In genomic region chr19:8413593-8413923, GRCh38 we compare ENCODE assay signal across 8 cellular contexts. TPM values are rescaled to one million over a fixed set of nuclear protein-coding genes. Genes with fewer than 3 reads are reported as not detected.
DNase-seq lines count a peak whose midpoint lies in the region; ATAC-seq and TF ChIP-seq lines count a peak whose summit lies in the region.

No MANE protein-coding gene starts in this region.

- peak overlapping the region; percentile 86 for H3K4me3 ChIP-seq in DOHH2 (ENCODE audit: low read length)
- peak overlapping the region; percentile 86 for H3K4me3 ChIP-seq in OCI-LY7 (ENCODE audit: low read depth, low read length, poor library complexity, severe bottlenecking)
- H3K4me3 ChIP-seq in epithelial cell of esophagus (ENCODE audit: low read length): peak overlapping the region; percentile 58
- H3K4me3 ChIP-seq in parathyroid adenoma (ENCODE audit: low read depth, low read length): peak overlapping the region; percentile 73

- H3F3A ChIP-seq in DOHH2 (ENCODE audit: control insufficient read depth, insufficient read depth): no peaks in the 10 kb centered on the region

- peaks cover 3% of the 10 kb centered on the region; the same call in 1 of the 2 replicates for H3K27me3 ChIP-seq in DOHH2 (ENCODE audit: control insufficient read depth, low read length)
- no peaks in the 10 kb centered on the region for H3K27me3 ChIP-seq in parathyroid adenoma (ENCODE audit: control insufficient read depth, insufficient read depth, low read length)

- TF ChIP-seq CTCF in DOHH2 (IDR thresholded peaks at IDR 0.05; ENCODE audit: low read depth, low read length, poor library complexity, severe bottlenecking): no peak
- TF ChIP-seq CTCF in OCI-LY7 (conservative IDR thresholded peaks at IDR 0.05; ENCODE audit: low read length): no peak
- no peak for TF ChIP-seq CTCF in epithelial cell of esophagus (IDR thresholded peaks at IDR 0.05; ENCODE audit: insufficient read depth, low read depth, low read length, missing control alignments)
- no peak for TF ChIP-seq CTCF in parathyroid adenoma (IDR thresholded peaks at IDR 0.05)

- H3K9me3 ChIP-seq in DOHH2 (ENCODE audit: control insufficient read depth, insufficient read depth, low read length) (no peaks in the 10 kb centered on the region), OCI-LY7 (ENCODE audit: low read length) (no peaks in the 10 kb centered on the region), parathyroid adenoma (ENCODE audit: control insufficient read depth, low read length) (no peaks in the 10 kb centered on the region)

- no peaks in the 10 kb centered on the region for H3K36me3 ChIP-seq in DOHH2 (ENCODE audit: control insufficient read depth, low read length)
- no peaks in the 10 kb centered on the region for H3K36me3 ChIP-seq in OCI-LY7 (ENCODE audit: insufficient read depth, low read length)
- H3K36me3 ChIP-seq in parathyroid adenoma (ENCODE audit: control insufficient read depth, insufficient read depth, low read length): no peaks in the 10 kb centered on the region

- ATAC-seq in HG03045 (IDR thresholded peaks at IDR 0.05; ENCODE audit: unreplicated experiment): no peak

- H4K20me1 ChIP-seq in DOHH2 (ENCODE audit: control insufficient read depth, insufficient read depth, low read depth, low read length) (no peaks in the 10 kb centered on the region), OCI-LY7 (ENCODE audit: insufficient read depth, low read length) (no peaks in the 10 kb centered on the region)

- H3K79me2 ChIP-seq in DOHH2 (ENCODE audit: control insufficient read depth, low read length): no peaks in the 10 kb centered on the region
- H3K79me2 ChIP-seq in OCI-LY7 (ENCODE audit: insufficient read depth, low read depth, low read length): no peaks in the 10 kb centered on the region
- H3K79me2 ChIP-seq in parathyroid adenoma: no peaks in the 10 kb centered on the region

- CTCF ChIA-PET in OCI-LY7 (lab: Charles Lee; ENCODE audit: unreplicated experiment): interaction anchor here (0.8 to 1.7 kb wide), 5 partner anchors 22 to 100 kb away, joined by 3 to 8 read pairs (median 3); partner anchors contain the start of gene ZNF414

- no TSS peak for BruUV-seq in OCI-LY7 (replicated peaks; lab: Mats Ljungman, UMichigan)

- H2AFZ ChIP-seq in OCI-LY7 (ENCODE audit: low read length) (peak overlapping the region; percentile 95), parathyroid adenoma (peak overlapping the region; percentile 86)

- DNase-seq in OCI-LY7 (ENCODE audit: low spot score) (peak; percentile 13), epithelial cell of esophagus (ENCODE audit: low read depth) (no peak), NCI-H82 treated with DMSO at 0.1 percent for 48 hours (lab: John Stamatoyannopoulos, UW; ENCODE audit: unreplicated experiment) (no peak), C1 segment of cervical spinal cord (lab: John Stamatoyannopoulos, UW) (no peak), NCI-H526 treated with DMSO at 0.1 percent for 48 hours (lab: John Stamatoyannopoulos, UW) (no peak)

- no peaks in the 10 kb centered on the region for H3K9me2 ChIP-seq in DOHH2 (replicated peaks; ENCODE audit: control insufficient read depth, low read length)
- no peaks in the 10 kb centered on the region for H3K9me2 ChIP-seq in OCI-LY7 (ENCODE audit: insufficient read depth, low read length)

- POLR2A ChIA-PET in OCI-LY7 (lab: Charles Lee): interaction anchor here (0.6 to 2.0 kb wide), 12 partner anchors 12 to 948 kb away, joined by 3 to 16 read pairs (median 4); partner anchors contain the start of genes HNRNPM and RAB11B

- no peak overlapping the region for H3K9ac ChIP-seq in parathyroid adenoma

- intact Hi-C loops in OCI-LY7 (cut with micrococcal nuclease; ENCODE audit: unreplicated experiment): loop anchor here (1.0 to 2.0 kb wide), 3 partner anchors 31 to 165 kb away; partner anchors contain the start of gene HNRNPM

- H3K27ac ChIP-seq in DOHH2 (ENCODE audit: low read depth, low read length): no peak overlapping the region
- no peak overlapping the region for H3K27ac ChIP-seq in OCI-LY7 (ENCODE audit: low read depth, low read length, poor library complexity, severe bottlenecking)
- H3K27ac ChIP-seq in parathyroid adenoma: no peak overlapping the region

- H3K4me2 ChIP-seq in DOHH2 (ENCODE audit: low read length): peak overlapping the region; percentile 81
- H3K4me2 ChIP-seq in OCI-LY7 (ENCODE audit: low read length): peak overlapping the region; percentile 99
- H3K4me2 ChIP-seq in parathyroid adenoma (ENCODE audit: low read length): peak overlapping the region; percentile 99

- H3K4me1 ChIP-seq in DOHH2 (ENCODE audit: control insufficient read depth, low read length) (peaks cover 11% of the 10 kb centered on the region), OCI-LY7 (ENCODE audit: insufficient read depth, low read length, poor library complexity, severe bottlenecking) (peaks cover 6% of the 10 kb centered on the region), parathyroid adenoma (no peaks in the 10 kb centered on the region)

RNA-seq across cellular contexts. Expression of gene MARCHF2, which starts 0.5 kb away (rescaled TPM):
- 8.1 and 14.1 TPM in 2 replicates for total RNA-seq in OCI-LY7 (2014; rRNA removed; shearing (Covaris generic))
- total RNA-seq in OCI-LY7 (2022): 12.1 and 12.4 TPM in 2 replicates

RNA-seq across cellular contexts. Expression of gene RAB11B, which starts 23.4 kb away (rescaled TPM):
- 24.5 and 28.1 TPM in 2 replicates for total RNA-seq in OCI-LY7 (2014; rRNA removed; shearing (Covaris generic))
- 84.9 and 96.8 TPM in 2 replicates for total RNA-seq in OCI-LY7 (2022)

RNA-seq across cellular contexts. Expression of gene HNRNPM, which starts 31.2 kb away (rescaled TPM):
- total RNA-seq in OCI-LY7 (2014; rRNA removed; shearing (Covaris generic)): 90.0 and 111 TPM in 2 replicates
- total RNA-seq in OCI-LY7 (2022): 264 and 280 TPM in 2 replicates

RNA-seq across cellular contexts. Expression of gene ANGPTL4, which starts 49.6 kb away (rescaled TPM):
- total RNA-seq in OCI-LY7 (2014; rRNA removed; shearing (Covaris generic)): not detected in 2 replicates
- total RNA-seq in OCI-LY7 (2022): not detected in 2 replicates
